In genomic region chr17:44222112-44222869, GRCh38 we compare ENCODE assay signal across 9 cellular contexts. TPM values are rescaled to one million over a fixed set of nuclear protein-coding genes. Genes with fewer than 3 reads are reported as not detected.
DNase-seq lines count a peak whose midpoint lies in the region; ATAC-seq and TF ChIP-seq lines count a peak whose summit lies in the region.
"Had no signal": no experiment of that assay in that cellular context is flagged by ENCODE, and none has a peak within 500 bp of the region (broad histone marks: within the 10 kb centered on the region; RNA-seq: fewer than 3 reads in every experiment).

No MANE protein-coding gene starts in this region.

- H3K36me3 Mint-ChIP-seq in CD4-positive, alpha-beta memory T cell, result peaks cover 0 to 17% of the 10 kb centered on the region in 2 donors
- H3K36me3 Mint-ChIP-seq in HFFc6 (ENCODE audit: low read depth) (no peaks in the 10 kb centered on the region; the same call in 1 of the 2 replicates), naive B cell (no peaks in the 10 kb centered on the region)

- CTCF ChIA-PET in CD4-positive, alpha-beta memory T cell (lab: Charles Lee; ENCODE audit: partially characterized antibody), result interaction anchor here (0.7 to 4.2 kb wide), 6 partner anchors 11 to 123 kb away, joined by 3 to 48 read pairs (median 6); partner anchors contain the start of genes GRN and TMUB2

- POLR2A ChIA-PET in CD4-positive, alpha-beta memory T cell (lab: Charles Lee; ENCODE audit: partially characterized antibody), result interaction anchor here (0.6 to 15.7 kb wide), 17 partner anchors 13 to 861 kb away, joined by 3 to 325 read pairs (median 7); partner anchors contain the start of genes ATXN7L3, HDAC5, RUNDC3A and SLC25A39

- H3K9me3 Mint-ChIP-seq in CD4-positive, alpha-beta memory T cell, result peaks cover 0 to 2% (median 0%) of the 10 kb centered on the region in 8 donors
- H3K9me3 Mint-ChIP-seq in HFFc6 (no peaks in the 10 kb centered on the region), naive B cell (no peaks in the 10 kb centered on the region)

- peaks cover 22% of the 10 kb centered on the region for H3K4me1 ChIP-seq in CD4-positive, alpha-beta memory T cell (ENCODE audit: insufficient read depth, low read length)
- peaks cover 8 to 9% of the 10 kb centered on the region in 2 donors for H3K4me1 ChIP-seq in uterus

- peak overlapping the region; percentile 49 for H3K27ac ChIP-seq in CD4-positive, alpha-beta memory T cell (ENCODE audit: low read depth, low read length)
- H3K27ac ChIP-seq in uterus, result peak overlapping the region; percentile 98 to 100

- H3K27me3 ChIP-seq in CD4-positive, alpha-beta memory T cell (ENCODE audit: insufficient read depth, low read length), result no peaks in the 10 kb centered on the region
- H3K27me3 ChIP-seq in uterus, result no peaks in the 10 kb centered on the region

- ATAC-seq in naive B cell (ENCODE audit: low read depth in 2 of 2), result no peak
- no peak for ATAC-seq in GM19328 (IDR thresholded peaks at IDR 0.05; ENCODE audit: unreplicated experiment)

- no peaks in the 10 kb centered on the region for H3K36me3 ChIP-seq in CD4-positive, alpha-beta memory T cell (ENCODE audit: insufficient read depth, low read length)
- no peaks in the 10 kb centered on the region for H3K36me3 ChIP-seq in uterus

- TF ChIP-seq CTCF in HFFc6 (IDR thresholded peaks at IDR 0.05) (peak; percentile 30; the same call in 1 of the 2 replicates), foreskin fibroblast (IDR thresholded peaks at IDR 0.05; ENCODE audit: low read depth, low read length) (no peak), uterus (IDR thresholded peaks at IDR 0.05) (peak; percentile 7 to 48 (median 28))

- peak in 3 of 5 donors; percentile 30 to 70 (median 39) for DNase-seq in CD4-positive, alpha-beta memory T cell
- DNase-seq in HFFc6, result peak; percentile 65
- DNase-seq in NOMO-1 (lab: John Stamatoyannopoulos, UW; ENCODE audit: unreplicated experiment in 2 of 2), result peak; percentile 66 to 70
- peak; percentile 26 for DNase-seq in activated T-helper 9 cell treated with anti-CD3 and anti-CD28 coated beads, Interleukin-2, amount 50 U/mL, for 16 hours (ENCODE audit: low read depth)
- DNase-seq in foreskin fibroblast, result peak; percentile 71 to 90
- peak; percentile 39 for DNase-seq in naive B cell
- peak; percentile 81 to 85 for DNase-seq in uterus

- H3K4me3 ChIP-seq in CD4-positive, alpha-beta memory T cell (ENCODE audit: low read length in 2 of 2), result peak overlapping the region; percentile 66 to 82
- H3K4me3 ChIP-seq in foreskin fibroblast (ENCODE audit: low read depth in 1 of 2, low read length in 2 of 2), result peak overlapping the region; percentile 80 to 95
- peak overlapping the region; percentile 59 to 95 for H3K4me3 ChIP-seq in uterus

- H3K27me3 Mint-ChIP-seq in CD4-positive, alpha-beta memory T cell, result no peaks in the 10 kb centered on the region
- H3K27me3 Mint-ChIP-seq in HFFc6 (ENCODE audit: insufficient read depth) (peaks cover 4% of the 10 kb centered on the region; the same call in 1 of the 2 replicates), naive B cell (no peaks in the 10 kb centered on the region)

- peak overlapping the region; percentile 91 to 97 (median 92) for H3K27ac Mint-ChIP-seq in CD4-positive, alpha-beta memory T cell
- peak overlapping the region; percentile 87 for H3K27ac Mint-ChIP-seq in HFFc6
- H3K27ac Mint-ChIP-seq in naive B cell, result peak overlapping the region; percentile 88 to 96 (median 96)

- peak overlapping the region; percentile 91 to 99 (median 96) for H3K4me3 Mint-ChIP-seq in CD4-positive, alpha-beta memory T cell
- H3K4me3 Mint-ChIP-seq in HFFc6 (peak overlapping the region; percentile 92), naive B cell (peak overlapping the region; percentile 91 to 100 (median 96))

- peaks cover 9 to 33% (median 16%) of the 10 kb centered on the region in 4 donors for H3K4me1 Mint-ChIP-seq in CD4-positive, alpha-beta memory T cell
- peaks cover 32% of the 10 kb centered on the region for H3K4me1 Mint-ChIP-seq in HFFc6 (ENCODE audit: low read depth)
- peaks cover 11 to 24% (median 22%) of the 10 kb centered on the region in 3 donors for H3K4me1 Mint-ChIP-seq in naive B cell

- no peaks in the 10 kb centered on the region for H3K9me3 ChIP-seq in CD4-positive, alpha-beta memory T cell (ENCODE audit: control insufficient read depth in 1 of 2, low read length in 2 of 2)
- H3K9me3 ChIP-seq in uterus, result no peaks in the 10 kb centered on the region

- TF ChIP-seq POLR2A in uterus (IDR thresholded peaks at IDR 0.05), result peak; percentile 65 to 74

- intact Hi-C loops in CD4-positive, alpha-beta memory T cell (cut with micrococcal nuclease), result no loop called here
- intact Hi-C loops in uterus (cut with DNase I; ENCODE audit: low total_unique reads), result no loop called here

RNA-seq across cellular contexts. Expression of gene UBTF, which starts 2.8 kb away (rescaled TPM):
- total RNA-seq in CD4-positive, alpha-beta memory T cell, result 100 to 1,000 TPM; 245 to 264 TPM
- polyA plus RNA-seq in CD4-positive, alpha-beta memory T cell, result 10 to 100 TPM; 12.2 to 69.7 TPM
- total RNA-seq in HFFc6 (2021; fragmentation: NEBNext Ultra II Directional; extraction: Animal tissue kit (Norgen Biotek cat#: 25700)), result 10 to 100 TPM; 58.6 to 69.1 (median 65.6) TPM
- 10 to 100 TPM; 20.2 to 77.3 (median 43.0) TPM for polyA plus RNA-seq in naive B cell (ENCODE audit: low read depth in 6 of 6)
- 100 to 1,000 TPM in 1 of 4 donors, 10 to 100 TPM in 3; 17.4 to 124 (median 72.9) TPM for total RNA-seq in uterus

RNA-seq across cellular contexts. Expression of gene ATXN7L3, which starts 22.6 kb away (rescaled TPM):
- total RNA-seq in CD4-positive, alpha-beta memory T cell, result 100 to 1,000 TPM; 123 to 128 TPM
- 10 to 100 TPM in 1 of 2 donors, 1 to 10 TPM in 1; 5.8 to 17.7 TPM for polyA plus RNA-seq in CD4-positive, alpha-beta memory T cell
- total RNA-seq in HFFc6 (2021; fragmentation: NEBNext Ultra II Directional; extraction: Animal tissue kit (Norgen Biotek cat#: 25700)), result 10 to 100 TPM; 61.1 to 72.2 (median 68.4) TPM
- polyA plus RNA-seq in naive B cell (ENCODE audit: low read depth in 6 of 6), result 10 to 100 TPM in 3 of 6 donors, 1 to 10 TPM in 3; 6.6 to 14.4 (median 9.4) TPM
- 10 to 100 TPM in 3 of 4 donors, 1 to 10 TPM in 1; 4.6 to 98.4 (median 36.2) TPM for total RNA-seq in uterus

RNA-seq across cellular contexts. Expression of gene TMUB2, which starts 35.5 kb away (rescaled TPM):
- 10 to 100 TPM; 45.4 to 47.9 TPM for total RNA-seq in CD4-positive, alpha-beta memory T cell
- polyA plus RNA-seq in CD4-positive, alpha-beta memory T cell, result 10 to 100 TPM; 35.3 TPM
- total RNA-seq in HFFc6 (2021; fragmentation: NEBNext Ultra II Directional; extraction: Animal tissue kit (Norgen Biotek cat#: 25700)), result 10 to 100 TPM; 29.8 to 37.7 (median 34.0) TPM
- polyA plus RNA-seq in naive B cell (ENCODE audit: low read depth in 6 of 6), result 10 to 100 TPM; 39.7 to 69.9 (median 44.8) TPM
- 10 to 100 TPM in 3 of 4 donors, 1 to 10 TPM in 1; 7.4 to 41.8 (median 32.6) TPM for total RNA-seq in uterus

RNA-seq across cellular contexts. Expression of gene SLC4A1, which starts 45.6 kb away (rescaled TPM):
- total RNA-seq in CD4-positive, alpha-beta memory T cell, result not detected
- not detected for polyA plus RNA-seq in CD4-positive, alpha-beta memory T cell
- not detected for total RNA-seq in HFFc6 (2021; fragmentation: NEBNext Ultra II Directional; extraction: Animal tissue kit (Norgen Biotek cat#: 25700))
- polyA plus RNA-seq in naive B cell (ENCODE audit: low read depth in 6 of 6), result under 1 TPM in 3 of 6 donors, not detected in 3; 0.07 to 0.20 (median 0.12) TPM
- 1 to 10 TPM in 1 of 4 donors, not detected in 3; 8.4 TPM for total RNA-seq in uterus
- total RNA-seq: T-helper 2 cell treated with Interferon-gamma antibody and Interleukin-4, amounts not matched to agents 100 ng/mL and 5 ng/mL, for 36 hours had no signal

RNA-seq across cellular contexts. Expression of gene ASB16, which starts 51.8 kb away (rescaled TPM):
- total RNA-seq in CD4-positive, alpha-beta memory T cell, result not detected
- under 1 TPM in 1 of 2 donors, not detected in 1; 0.14 TPM for polyA plus RNA-seq in CD4-positive, alpha-beta memory T cell
- total RNA-seq in HFFc6 (2021; fragmentation: NEBNext Ultra II Directional; extraction: Animal tissue kit (Norgen Biotek cat#: 25700)), result under 1 TPM in 3 of 6 experiments, not detected in 3; 0.18 to 0.48 (median 0.29) TPM
- polyA plus RNA-seq in naive B cell (ENCODE audit: low read depth in 6 of 6), result under 1 TPM in 4 of 6 donors, not detected in 2; 0.19 to 0.43 (median 0.31) TPM
- total RNA-seq in uterus, result 1 to 10 TPM in 2 of 4 donors, under 1 TPM in 1, not detected in 1; 0.14 to 2.3 (median 1.3) TPM

Comparison
In these comparisons a context has a peak if more than half of its experiments do, and no peak if none do; other contexts are left out.
1. DNase-seq: peak in every context shown above with its lines; median percentile 83 in uterus; 80 in foreskin fibroblast; 68 in NOMO-1; 65 in HFFc6; 39 in CD4-positive, alpha-beta memory T cell; 39 in naive B cell; 26 in activated T-helper 9 cell treated with anti-CD3 and anti-CD28 coated beads, Interleukin-2, amount 50 U/mL, for 16 hours.